ENCODE assay signal across 1 cellular context in the genomic region with DNA sequence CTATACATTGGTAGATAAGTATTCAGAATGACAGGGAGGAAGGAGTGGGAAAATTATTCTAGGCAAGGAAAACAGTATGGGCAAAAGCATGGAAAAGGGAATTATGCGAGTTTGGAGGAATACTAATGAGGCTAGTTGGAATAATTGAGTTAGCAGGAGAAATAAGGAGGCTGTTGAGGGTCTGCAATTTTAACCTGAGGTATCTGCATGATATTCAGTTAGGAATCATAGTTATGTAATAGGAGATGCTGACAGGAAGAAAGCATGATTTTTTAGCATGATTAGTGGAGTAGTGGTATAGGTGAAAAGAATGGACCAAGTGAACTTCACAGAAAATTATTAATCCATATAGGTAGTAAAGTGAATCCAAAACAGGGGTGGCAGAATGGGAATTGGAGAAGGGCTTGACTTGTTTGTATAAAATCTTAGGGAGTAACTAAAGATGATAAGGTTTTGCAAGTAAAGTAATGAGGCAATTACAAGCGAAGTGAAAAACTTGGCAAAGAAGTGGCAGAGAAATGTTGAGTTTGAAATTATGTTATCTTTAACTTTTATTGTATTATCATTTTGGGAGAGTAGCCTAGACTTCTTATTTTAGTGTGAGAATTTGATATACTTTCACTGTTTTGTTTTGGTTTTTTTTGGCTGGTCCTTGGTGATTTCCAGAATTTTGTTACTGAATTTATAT.
TF ChIP-seq lines count a peak whose summit lies in the region.

No MANE protein-coding gene starts in this region.

TF ChIP-seq in GM12878, 131 proteins besides CTCF, POLR2A, EP300 and RAD21:
- no peak for TF ChIP-seq SP1 (IDR thresholded peaks at IDR 0.05; ENCODE audit: low read depth, low read length)
- TF ChIP-seq, protein P1, sequence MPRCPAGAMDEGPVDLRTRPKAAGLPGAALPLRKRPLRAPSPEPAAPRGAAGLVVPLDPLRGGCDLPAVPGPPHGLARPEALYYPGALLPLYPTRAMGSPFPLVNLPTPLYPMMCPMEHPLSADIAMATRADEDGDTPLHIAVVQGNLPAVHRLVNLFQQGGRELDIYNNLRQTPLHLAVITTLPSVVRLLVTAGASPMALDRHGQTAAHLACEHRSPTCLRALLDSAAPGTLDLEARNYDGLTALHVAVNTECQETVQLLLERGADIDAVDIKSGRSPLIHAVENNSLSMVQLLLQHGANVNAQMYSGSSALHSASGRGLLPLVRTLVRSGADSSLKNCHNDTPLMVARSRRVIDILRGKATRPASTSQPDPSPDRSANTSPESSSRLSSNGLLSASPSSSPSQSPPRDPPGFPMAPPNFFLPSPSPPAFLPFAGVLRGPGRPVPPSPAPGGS (IDR thresholded peaks at IDR 0.05; ENCODE audit: borderline replicate concordance, insufficient read depth, low read depth, low read length, poor library complexity, severe bottlenecking), result no peak
- TF ChIP-seq, protein P2, sequence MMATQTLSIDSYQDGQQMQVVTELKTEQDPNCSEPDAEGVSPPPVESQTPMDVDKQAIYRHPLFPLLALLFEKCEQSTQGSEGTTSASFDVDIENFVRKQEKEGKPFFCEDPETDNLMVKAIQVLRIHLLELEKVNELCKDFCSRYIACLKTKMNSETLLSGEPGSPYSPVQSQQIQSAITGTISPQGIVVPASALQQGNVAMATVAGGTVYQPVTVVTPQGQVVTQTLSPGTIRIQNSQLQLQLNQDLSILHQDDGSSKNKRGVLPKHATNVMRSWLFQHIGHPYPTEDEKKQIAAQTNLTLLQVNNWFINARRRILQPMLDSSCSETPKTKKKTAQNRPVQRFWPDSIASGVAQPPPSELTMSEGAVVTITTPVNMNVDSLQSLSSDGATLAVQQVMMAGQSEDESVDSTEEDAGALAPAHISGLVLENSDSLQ (IDR thresholded peaks at IDR 0.05), result no peak
- TF ChIP-seq, protein P3, sequence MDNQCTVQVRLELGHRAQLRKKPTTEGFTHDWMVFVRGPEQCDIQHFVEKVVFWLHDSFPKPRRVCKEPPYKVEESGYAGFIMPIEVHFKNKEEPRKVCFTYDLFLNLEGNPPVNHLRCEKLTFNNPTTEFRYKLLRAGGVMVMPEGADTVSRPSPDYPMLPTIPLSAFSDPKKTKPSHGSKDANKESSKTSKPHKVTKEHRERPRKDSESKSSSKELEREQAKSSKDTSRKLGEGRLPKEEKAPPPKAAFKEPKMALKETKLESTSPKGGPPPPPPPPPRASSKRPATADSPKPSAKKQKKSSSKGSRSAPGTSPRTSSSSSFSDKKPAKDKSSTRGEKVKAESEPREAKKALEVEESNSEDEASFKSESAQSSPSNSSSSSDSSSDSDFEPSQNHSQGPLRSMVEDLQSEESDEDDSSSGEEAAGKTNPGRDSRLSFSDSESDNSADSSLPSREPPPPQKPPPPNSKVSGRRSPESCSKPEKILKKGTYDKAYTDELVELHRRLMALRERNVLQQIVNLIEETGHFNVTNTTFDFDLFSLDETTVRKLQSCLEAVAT (IDR thresholded peaks at IDR 0.05), result no peak
- no peak for TF ChIP-seq MTA2 (IDR thresholded peaks at IDR 0.05; ENCODE audit: low read depth)
- no peak for TF ChIP-seq JUND (IDR thresholded peaks at IDR 0.05; ENCODE audit: low read depth, low read length)
- TF ChIP-seq PAX8 (IDR thresholded peaks at IDR 0.05), result no peak
